In the genomic region with DNA sequence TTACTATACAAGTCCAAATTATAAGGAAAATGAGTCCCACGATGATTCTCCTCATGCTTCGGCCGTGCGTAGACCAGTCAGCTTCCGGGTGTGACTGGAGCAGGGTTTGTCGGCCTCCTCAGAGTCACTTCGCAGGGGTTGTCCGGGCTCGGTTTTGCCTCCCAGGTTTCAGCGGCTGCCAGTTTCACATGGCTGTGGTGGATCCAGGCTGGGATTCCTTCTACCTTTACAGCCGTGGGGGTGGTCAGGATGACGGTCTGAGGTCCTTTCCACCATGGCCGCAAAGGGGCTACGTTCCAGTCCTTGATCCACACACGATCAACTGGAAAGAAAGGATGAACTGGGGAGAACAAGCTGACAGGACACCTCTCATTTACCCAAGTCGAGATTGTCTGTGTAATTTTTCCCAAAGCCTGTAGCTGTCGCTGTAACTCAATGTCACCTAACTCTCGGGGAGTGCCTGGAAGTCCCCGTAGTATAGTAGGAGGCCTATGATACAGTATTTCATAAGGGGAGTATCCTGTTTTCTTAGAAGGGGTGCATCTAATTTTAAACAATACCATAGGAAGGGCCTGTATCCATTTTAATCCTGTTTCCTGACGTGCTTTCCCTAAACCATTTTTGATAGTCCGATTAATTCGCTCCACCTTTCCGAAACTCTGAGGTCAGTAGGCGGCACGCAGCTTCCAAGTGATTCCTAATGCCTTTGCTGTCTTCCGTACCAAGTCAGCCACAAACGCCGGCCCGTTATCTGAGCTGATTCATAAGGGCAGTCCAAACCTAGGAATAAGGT, we compare ENCODE assay signal across 8 cellular contexts. TPM values are rescaled to one million over a fixed set of nuclear protein-coding genes. Genes with fewer than 3 reads are reported as not detected.
DNase-seq lines count a peak whose midpoint lies in the region; ATAC-seq and TF ChIP-seq lines count a peak whose summit lies in the region.
"Not testable (repeated sequence)": the region's sequence is repeated elsewhere in the genome, so short reads cannot be mapped to it uniquely, and the experiment has no call there.

No MANE protein-coding gene starts in this region.

- intact Hi-C loops in HCT116 (cut with micrococcal nuclease); activated CD8-positive, alpha-beta T cell treated with anti-CD3 and anti-CD28 coated beads for 36 hours (cut with micrococcal nuclease): not testable (repeated sequence)

- H3K4me1 Mint-ChIP-seq in activated CD8-positive, alpha-beta T cell treated with anti-CD3 and anti-CD28 coated beads for 36 hours (ENCODE audit: low read depth), result not testable (repeated sequence)

- peak; percentile 54; the same call in 1 of the 2 replicates for ATAC-seq in HCT116
- ATAC-seq in activated CD8-positive, alpha-beta T cell treated with anti-CD3 and anti-CD28 coated beads for 36 hours, result not testable (repeated sequence)

- not testable (repeated sequence) for H3K27me3 ChIP-seq in DOHH2 (ENCODE audit: control insufficient read depth, low read length); HCT116 (ENCODE audit: insufficient read depth, low read length)

- H3K9me3 ChIP-seq in DOHH2 (ENCODE audit: control insufficient read depth, insufficient read depth, low read length); HCT116 (ENCODE audit: control insufficient read depth in 1 of 2, insufficient read depth in 1 of 2, low read depth in 1 of 2, low read length in 2 of 2): not testable (repeated sequence)

- not testable (repeated sequence) for H3K27me3 Mint-ChIP-seq in activated CD8-positive, alpha-beta T cell treated with anti-CD3 and anti-CD28 coated beads for 36 hours

- CTCF ChIA-PET in HCT116 (lab: Charles Lee), result interaction anchor here (1.1 to 1.8 kb wide), 3 partner anchors 11 to 14 kb away, joined by 3 to 13 read pairs (median 3); no protein-coding TSS in a partner anchor
- CTCF ChIA-PET in activated CD8-positive, alpha-beta T cell treated with anti-CD3 and anti-CD28 coated beads for 36 hours (lab: Charles Lee), result interaction anchor here (0.6 to 1.7 kb wide), 7 partner anchors 12 to 135 kb away, joined by 3 to 5 read pairs (median 3); no protein-coding TSS in a partner anchor

- H2AFZ ChIP-seq in HCT116 (ENCODE audit: low read depth, low read length, poor library complexity, severe bottlenecking), result not testable (repeated sequence)

- H3K4me3 ChIP-seq in DOHH2 (ENCODE audit: low read length); HCT116 (replicated peaks in 1 of 2; ENCODE audit: low read depth in 1 of 2, low read length in 2 of 2): not testable (repeated sequence)

- DNase-seq in A172 (ENCODE audit: low spot score) (peak; percentile 13), NOMO-1 treated with DMSO at 0.1 percent for 48 hours (lab: John Stamatoyannopoulos, UW; ENCODE audit: unreplicated experiment) (peak; percentile 22), erythroblast (lab: John Stamatoyannopoulos, UW) (peak; percentile 34 to 59), iPS-NIHi7 (ENCODE audit: extremely low spot score) (peak; percentile 67), non-pigmented ciliary epithelial cell (ENCODE audit: low read depth) (peak; percentile 11)
- not testable (repeated sequence) for DNase-seq in HCT116 (ENCODE audit: low read depth, low spot score)
- peak; percentile 33 for DNase-seq in activated CD8-positive, alpha-beta T cell treated with anti-CD3 and anti-CD28 coated beads for 36 hours

- H3K9me2 ChIP-seq in DOHH2 (replicated peaks; ENCODE audit: control insufficient read depth, low read length); HCT116 (ENCODE audit: insufficient read depth): not testable (repeated sequence)

- POLR2A ChIA-PET in HCT116 (lab: Charles Lee); activated CD8-positive, alpha-beta T cell treated with anti-CD3 and anti-CD28 coated beads for 36 hours (lab: Charles Lee): not testable (repeated sequence)

- H3K36me3 ChIP-seq in DOHH2 (ENCODE audit: control insufficient read depth, low read length); HCT116 (ENCODE audit: control insufficient read depth in 1 of 2, insufficient read depth in 2 of 2, low read length in 2 of 2): not testable (repeated sequence)

- not testable (repeated sequence) for H3K79me2 ChIP-seq in DOHH2 (ENCODE audit: control insufficient read depth, low read length); HCT116 (ENCODE audit: insufficient read depth, low read length)

- not testable (repeated sequence) for H3F3A ChIP-seq in DOHH2 (ENCODE audit: control insufficient read depth, insufficient read depth)

- RAD21 ChIA-PET in HCT116 (lab: Charles Lee; ENCODE audit: low non-redundant PET in 1 of 2, low total read pairs in 2 of 2, uncharacterized antibody in 2 of 2, unreplicated experiment in 2 of 2), result not testable (repeated sequence)

- not testable (repeated sequence) for BruUV-seq in HCT116 (replicated peaks; lab: Mats Ljungman, UMichigan)

- TF ChIP-seq CTCF in DOHH2 (IDR thresholded peaks at IDR 0.05; ENCODE audit: low read depth, low read length, poor library complexity, severe bottlenecking) (peak; percentile 44), HCT116 (IDR thresholded peaks at IDR 0.05 in 2 of 3, conservative IDR thresholded peaks at IDR 0.05 in 1 of 3; ENCODE audit: borderline replicate concordance in 1 of 3, insufficient read depth in 1 of 3, low read depth in 2 of 3, low read length in 2 of 3) (peak; percentile 16 to 61 (median 54); a peak in 4 of 6 replicates)
- peak; percentile 33 for TF ChIP-seq CTCF in activated CD8-positive, alpha-beta T cell treated with anti-CD3 and anti-CD28 coated beads for 36 hours (IDR thresholded peaks at IDR 0.05)

- TF ChIP-seq POLR2A in HCT116 (IDR thresholded peaks at IDR 0.05; ENCODE audit: borderline replicate concordance, extremely low read depth, insufficient read depth, insufficient read length); erythroblast (IDR thresholded peaks at IDR 0.05; ENCODE audit: low read length): not testable (repeated sequence)

- H3K9ac ChIP-seq in HCT116 (ENCODE audit: low read length), result not testable (repeated sequence)

- not testable (repeated sequence) for H3K4me2 ChIP-seq in DOHH2 (ENCODE audit: low read length); HCT116 (ENCODE audit: low read length)

- not testable (repeated sequence) for H3K4me1 ChIP-seq in DOHH2 (ENCODE audit: control insufficient read depth, low read length); HCT116 (ENCODE audit: control insufficient read depth in 1 of 2, insufficient read depth in 2 of 2, low read length in 2 of 2)

- not testable (repeated sequence) for H4K20me1 ChIP-seq in DOHH2 (ENCODE audit: control insufficient read depth, insufficient read depth, low read depth, low read length); HCT116 (ENCODE audit: insufficient read depth)

- not testable (repeated sequence) for H3K27ac ChIP-seq in DOHH2 (ENCODE audit: low read depth, low read length); HCT116 (ENCODE audit: low read depth, low read length)

- H3K9me3 Mint-ChIP-seq in activated CD8-positive, alpha-beta T cell treated with anti-CD3 and anti-CD28 coated beads for 36 hours, result not testable (repeated sequence)

- not testable (repeated sequence) for H3K36me3 Mint-ChIP-seq in activated CD8-positive, alpha-beta T cell treated with anti-CD3 and anti-CD28 coated beads for 36 hours (ENCODE audit: low read depth)

- TF ChIP-seq RAD21 in HCT116 (IDR thresholded peaks at IDR 0.05; ENCODE audit: low read depth), result peak; percentile 43

- H3K27ac Mint-ChIP-seq in activated CD8-positive, alpha-beta T cell treated with anti-CD3 and anti-CD28 coated beads for 36 hours, result not testable (repeated sequence)

- H3K4me3 Mint-ChIP-seq in activated CD8-positive, alpha-beta T cell treated with anti-CD3 and anti-CD28 coated beads for 36 hours, result not testable (repeated sequence)

RNA-seq across cellular contexts. Expression of gene DNAAF4, which starts 5.8 kb away (rescaled TPM):
- 12.7 and 17.1 TPM in 2 replicates for total RNA-seq in A172 (2014; rRNA removed; shearing (Covaris generic))
- 3.1 TPM for total RNA-seq in HCT116 (2021; ENCODE audit: unreplicated experiment)
- polyA plus RNA-seq in HCT116 (2012), result 1.4 and 1.9 TPM in 2 replicates
- total RNA-seq in activated CD8-positive, alpha-beta T cell treated with anti-CD3 and anti-CD28 coated beads for 36 hours, result under 1 TPM in 1 of 2 experiments, not detected in 1; 0.69 TPM
